Comparison of ENCODE assay signal across 1 cellular context in genomic region chr6:2841264-2842138, GRCh38.
TF ChIP-seq lines count a peak whose summit lies in the region.

Gene SERPINB1 (minus strand): TSS chr6:2841863. CDS start chr6:2840586, 1,277 bp downstream.

TF ChIP-seq in K562, 482 proteins besides CTCF, POLR2A, EP300 and RAD21 (continued from another document and continues in another):
- peak; percentile 32; the same call in 1 of the 2 replicates for TF ChIP-seq ATF3 (IDR thresholded peaks at IDR 0.05)
- no peak for TF ChIP-seq ATF3 (CRISPR knock-in tag; conservative IDR thresholded peaks at IDR 0.05)
- TF ChIP-seq MCM5 (IDR thresholded peaks at IDR 0.05; ENCODE audit: low read depth), result no peak
- no peak for TF ChIP-seq ZNF124 (CRISPR knock-in tag; IDR thresholded peaks at IDR 0.05)
- peak; percentile 93 for TF ChIP-seq ZNF395 (CRISPR knock-in tag; IDR thresholded peaks at IDR 0.05)
- TF ChIP-seq BRF2 (IDR thresholded peaks at IDR 0.05; ENCODE audit: borderline replicate concordance, insufficient read depth, insufficient read length), result no peak
- no peak for TF ChIP-seq ZZZ3 (IDR thresholded peaks at IDR 0.05)
- TF ChIP-seq HMG20B (CRISPR knock-in tag; IDR thresholded peaks at IDR 0.05), result no peak
- peak; percentile 71; the same call in 1 of the 2 replicates for TF ChIP-seq KLF16 (IDR thresholded peaks at IDR 0.05)
- no peak for TF ChIP-seq DEAF1 (CRISPR knock-in tag; IDR thresholded peaks at IDR 0.05)
- TF ChIP-seq FOXK1 (CRISPR knock-in tag; IDR thresholded peaks at IDR 0.05; ENCODE audit: borderline replicate concordance), result peak; percentile 72; the same call in 1 of the 2 replicates
- peak; percentile 79 for TF ChIP-seq ZNF644 (tag; IDR thresholded peaks at IDR 0.05; ENCODE audit: low read depth)
- no peak for TF ChIP-seq NFYB (IDR thresholded peaks at IDR 0.05; ENCODE audit: extremely low read depth, insufficient read length)
- 0 out of 2 replicates have a peak, but pooled peaks have one; percentile 32 for TF ChIP-seq MXI1 (IDR thresholded peaks at IDR 0.05; ENCODE audit: low read depth, low read length)
- peak in 1 of 2 experiments; percentile 91; a peak in 2 of 4 replicates for TF ChIP-seq TEAD1 (CRISPR knock-in tag; IDR thresholded peaks at IDR 0.05)
- no peak for TF ChIP-seq NFE2L1 (tag; IDR thresholded peaks at IDR 0.05; ENCODE audit: borderline replicate concordance, low read depth)
- no peak for TF ChIP-seq ZNF830 (CRISPR knock-in tag; IDR thresholded peaks at IDR 0.05)
- TF ChIP-seq SMARCA4 (IDR thresholded peaks at IDR 0.05), result peak; percentile 83
- TF ChIP-seq SMARCB1 (IDR thresholded peaks at IDR 0.05; ENCODE audit: insufficient read length, low read depth), result no peak
- no peak for TF ChIP-seq TAF15 (IDR thresholded peaks at IDR 0.05; ENCODE audit: low read depth, low read length)
- no peak for TF ChIP-seq ZNF449 (CRISPR knock-in tag; IDR thresholded peaks at IDR 0.05)
- TF ChIP-seq STAT6 (CRISPR knock-in tag; IDR thresholded peaks at IDR 0.05), result peak; percentile 19; the same call in 1 of the 2 replicates
- peak; percentile 64 to 78; a peak in 3 of 4 replicates for TF ChIP-seq MNT (conservative IDR thresholded peaks at IDR 0.05)
- peak; percentile 71; the same call in 1 of the 2 replicates for TF ChIP-seq ZBED1 (IDR thresholded peaks at IDR 0.05)
- no peak for TF ChIP-seq TFE3 (CRISPR knock-in tag; IDR thresholded peaks at IDR 0.05)
- TF ChIP-seq SMAD1 (IDR thresholded peaks at IDR 0.05; ENCODE audit: low read depth, low read length, partially characterized antibody), result no peak
- TF ChIP-seq HMBOX1 (IDR thresholded peaks at IDR 0.05), result no peak
- TF ChIP-seq ZNF444 (CRISPR knock-in tag; IDR thresholded peaks at IDR 0.05), result no peak
- no peak for TF ChIP-seq TFAM (CRISPR knock-in tag; conservative IDR thresholded peaks at IDR 0.05)
- peak; percentile 75 for TF ChIP-seq TEAD4 (IDR thresholded peaks at IDR 0.05; ENCODE audit: low read length)
- no peak for TF ChIP-seq TEAD4 (CRISPR knock-in tag; IDR thresholded peaks at IDR 0.05; ENCODE audit: borderline replicate concordance)
- TF ChIP-seq PATZ1 (CRISPR knock-in tag; IDR thresholded peaks at IDR 0.05; ENCODE audit: borderline replicate concordance), result no peak
- peak; percentile 73; the same call in 1 of the 2 replicates for TF ChIP-seq ZNF197 (CRISPR knock-in tag; IDR thresholded peaks at IDR 0.05; ENCODE audit: low read depth)
- TF ChIP-seq FOSL1 (tag; conservative IDR thresholded peaks at IDR 0.05), result peak; percentile 75
- no peak for TF ChIP-seq STAT5B (CRISPR knock-in tag; IDR thresholded peaks at IDR 0.05)
- peak; percentile 95 for TF ChIP-seq BRD4 (IDR thresholded peaks at IDR 0.05)
- TF ChIP-seq ARID2 (IDR thresholded peaks at IDR 0.05), result no peak; the same call in 1 of the 2 replicates
- TF ChIP-seq CHAMP1 (IDR thresholded peaks at IDR 0.05), result no peak
- peak in 1 of 2 experiments; percentile 44; a peak in 1 of 4 replicates for TF ChIP-seq SIN3A (IDR thresholded peaks at IDR 0.05; ENCODE audit: borderline replicate concordance in 2 of 2, control insufficient read depth in 1 of 2, low read depth in 2 of 2, low read length in 2 of 2)
- no peak for TF ChIP-seq CHD4 (IDR thresholded peaks at IDR 0.05; ENCODE audit: insufficient read depth, insufficient replicate concordance, low read depth, low read length, poor library complexity, severe bottlenecking)
- TF ChIP-seq NFIX (CRISPR knock-in tag; IDR thresholded peaks at IDR 0.05; ENCODE audit: low read depth), result no peak
- peak; percentile 73 for TF ChIP-seq FOXJ3 (CRISPR knock-in tag; IDR thresholded peaks at IDR 0.05)
